In the genomic region with DNA sequence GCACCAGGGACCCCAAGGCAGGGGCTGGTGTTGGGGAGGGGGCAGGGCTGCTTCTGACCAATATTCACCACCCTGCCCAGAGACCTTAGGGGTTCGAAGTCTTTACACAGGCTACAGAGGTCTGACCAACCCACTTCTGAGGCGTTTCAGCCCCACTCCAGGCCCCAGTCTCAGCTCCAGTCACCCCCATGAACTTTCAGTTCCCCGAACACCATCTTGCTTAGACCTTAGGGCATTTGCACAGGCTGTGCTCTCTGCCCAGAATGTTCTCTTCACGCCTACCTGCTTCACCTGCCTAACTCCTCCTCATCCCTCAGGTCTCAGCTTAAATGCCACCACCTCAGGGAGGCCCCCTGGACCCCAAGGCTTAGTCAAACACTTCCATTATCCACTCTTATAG, we compare ENCODE assay signal across 26 cellular contexts. TPM values are rescaled to one million over a fixed set of nuclear protein-coding genes. Genes with fewer than 3 reads are reported as not detected.
DNase-seq lines count a peak whose midpoint lies in the region; ATAC-seq and TF ChIP-seq lines count a peak whose summit lies in the region.
"Had no signal": no experiment of that assay in that cellular context is flagged by ENCODE, and none has a peak within 500 bp of the region (broad histone marks: within the 10 kb centered on the region; RNA-seq: fewer than 3 reads in every experiment).

No MANE protein-coding gene starts in this region.

- H3K4me1 Mint-ChIP-seq in activated T-cell treated with anti-CD3 and anti-CD28 coated beads, Interleukin-2, amount 50 U/mL, for 24 hours (ENCODE audit: low read depth) = peaks cover 16% of the 10 kb centered on the region
- H3K4me1 Mint-ChIP-seq in activated CD8-positive, alpha-beta T cell treated with anti-CD3 and anti-CD28 coated beads for 36 hours (ENCODE audit: low read depth) = peaks cover 29% of the 10 kb centered on the region

- H3K9me3 Mint-ChIP-seq in activated T-cell treated with anti-CD3 and anti-CD28 coated beads, Interleukin-2, amount 50 U/mL, for 24 hours = no peaks in the 10 kb centered on the region
- no peaks in the 10 kb centered on the region for H3K9me3 Mint-ChIP-seq in activated CD8-positive, alpha-beta T cell treated with anti-CD3 and anti-CD28 coated beads for 36 hours
- H3K9me3 Mint-ChIP-seq: H9 had no signal

- H3K36me3 Mint-ChIP-seq in activated T-cell treated with anti-CD3 and anti-CD28 coated beads, Interleukin-2, amount 50 U/mL, for 24 hours (ENCODE audit: low read depth) = peaks cover 73% of the 10 kb centered on the region
- peaks cover 47% of the 10 kb centered on the region for H3K36me3 Mint-ChIP-seq in activated CD8-positive, alpha-beta T cell treated with anti-CD3 and anti-CD28 coated beads for 36 hours (ENCODE audit: low read depth)

- DNase-seq in activated T-cell treated with anti-CD3 and anti-CD28 coated beads, Interleukin-2, amount 50 U/mL, for 24 hours = no peak
- no peak for DNase-seq in activated T-cell treated with anti-CD3 and anti-CD28 coated beads, Interleukin-2, amount 50 U/mL, for 1 hour
- DNase-seq in GM20000 (ENCODE audit: low spot score) = peak; percentile 32
- DNase-seq in activated CD8-positive, alpha-beta T cell treated with anti-CD3 and anti-CD28 coated beads for 36 hours = no peak
- DNase-seq in NCI-H82 treated with DMSO at 0.1 percent for 48 hours (lab: John Stamatoyannopoulos, UW; ENCODE audit: unreplicated experiment) = no peak
- DNase-seq: activated effector memory CD4-positive, alpha-beta T cell treated with anti-CD3 and anti-CD28 coated beads, Interleukin-2, amount 50 U/mL, for 16 hours; cerebellar nuclear complex; DMS153; erythroblast; foreskin melanocyte; H9; hippocampal formation; mucosa of descending colon; NCI-H1105 treated with DMSO at 0.1 percent for 48 hours; NCI-H2107; NCI-H510A; stimulated activated CD4-positive, alpha-beta T cell treated with anti-CD3 and anti-CD28 coated beads, Interleukin-2, amount 100 ng/mL, for 48 hours; substantia nigra; T1000; uterus had no signal

- CTCF ChIA-PET in activated CD8-positive, alpha-beta T cell treated with anti-CD3 and anti-CD28 coated beads for 36 hours (lab: Charles Lee) = interaction anchor here (3.2 kb wide), 1 partner anchor 102 kb away, joined by 14 read pairs; no protein-coding TSS in a partner anchor

- POLR2A ChIA-PET in activated CD8-positive, alpha-beta T cell treated with anti-CD3 and anti-CD28 coated beads for 36 hours (lab: Charles Lee) = interaction anchor here (0.8 to 3.5 kb wide), 7 partner anchors 10 to 103 kb away, joined by 3 to 15 read pairs (median 6); a partner anchor contains a TSS

- H3K27me3 Mint-ChIP-seq in activated T-cell treated with anti-CD3 and anti-CD28 coated beads, Interleukin-2, amount 50 U/mL, for 24 hours = no peaks in the 10 kb centered on the region
- no peaks in the 10 kb centered on the region for H3K27me3 Mint-ChIP-seq in activated CD8-positive, alpha-beta T cell treated with anti-CD3 and anti-CD28 coated beads for 36 hours

- intact Hi-C loops in activated CD8-positive, alpha-beta T cell treated with anti-CD3 and anti-CD28 coated beads for 36 hours (cut with micrococcal nuclease) = no loop called here

- no peaks in the 10 kb centered on the region for H3K27me3 ChIP-seq in neutrophil
- H3K27me3 ChIP-seq: BLaER1 treated with 17β-estradiol and CSF1 and Interleukin-3, amounts not matched to agents 10 nM and 100 nM; uterus had no signal

- peak overlapping the region; percentile 9 for H3K27ac ChIP-seq in neutrophil
- H3K27ac ChIP-seq: uterus had no signal

- H3K4me3 ChIP-seq in neutrophil (ENCODE audit: low read depth in 1 of 2, low read length in 1 of 2) = no peak overlapping the region
- H3K4me3 ChIP-seq: BLaER1 treated with 17β-estradiol and CSF1 and Interleukin-3, amounts not matched to agents 10 nM and 100 nM; mucosa of descending colon; smooth muscle cell; uterus had no signal

- peaks cover 13 to 18% of the 10 kb centered on the region in 2 experiments for H3K4me1 ChIP-seq in neutrophil (ENCODE audit: control insufficient read depth in 1 of 2, insufficient read depth in 1 of 2, low read depth in 1 of 2, low read length in 1 of 2)

- no peak overlapping the region for H3K4me3 Mint-ChIP-seq in activated T-cell treated with anti-CD3 and anti-CD28 coated beads, Interleukin-2, amount 50 U/mL, for 24 hours
- H3K4me3 Mint-ChIP-seq in activated CD8-positive, alpha-beta T cell treated with anti-CD3 and anti-CD28 coated beads for 36 hours = no peak overlapping the region
- H3K4me3 Mint-ChIP-seq: H9 had no signal

- no peaks in the 10 kb centered on the region for H3K9me3 ChIP-seq in neutrophil
- H3K9me3 ChIP-seq: mucosa of descending colon, uterus had no signal

- ATAC-seq in activated CD8-positive, alpha-beta T cell treated with anti-CD3 and anti-CD28 coated beads for 36 hours = no peak
- no peak for ATAC-seq in GM18858 (IDR thresholded peaks at IDR 0.05; ENCODE audit: unreplicated experiment)
- no peak for ATAC-seq in GM21529 (IDR thresholded peaks at IDR 0.05; ENCODE audit: unreplicated experiment)
- ATAC-seq: activated CD4-positive, CD25-positive, alpha-beta regulatory T cell treated with anti-CD3 and anti-CD28 coated beads, Interleukin-2, amount 50 U/mL, for 24 hours; mucosa of descending colon had no signal

- TF ChIP-seq CTCF in GM20000 (IDR thresholded peaks at IDR 0.05; ENCODE audit: extremely low read depth, missing control alignments) = no peak
- TF ChIP-seq CTCF in activated CD8-positive, alpha-beta T cell treated with anti-CD3 and anti-CD28 coated beads for 36 hours (IDR thresholded peaks at IDR 0.05) = no peak
- no peak for TF ChIP-seq CTCF in neutrophil (IDR thresholded peaks at IDR 0.05)

- H3K27ac Mint-ChIP-seq in activated T-cell treated with anti-CD3 and anti-CD28 coated beads, Interleukin-2, amount 50 U/mL, for 24 hours = peak overlapping the region; percentile 80
- peak overlapping the region; percentile 23 for H3K27ac Mint-ChIP-seq in activated CD8-positive, alpha-beta T cell treated with anti-CD3 and anti-CD28 coated beads for 36 hours
- H3K27ac Mint-ChIP-seq: H9 had no signal

- peaks cover 92% of the 10 kb centered on the region for H3K36me3 ChIP-seq in neutrophil
- H3K36me3 ChIP-seq: uterus had no signal

RNA-seq across cellular contexts. Expression of a gene that starts 25.8 kb away (rescaled TPM):
- total RNA-seq in activated CD8-positive, alpha-beta T cell treated with anti-CD3 and anti-CD28 coated beads for 36 hours = 10 to 100 TPM; 18.6 to 20.6 TPM
